8 cellular contexts compared by ENCODE assay signal in genomic region chr7:70654146-70654545, GRCh38.
"Had no signal": no experiment of that assay in that cellular context is flagged by ENCODE, and none has a peak within 500 bp of the region (broad histone marks: within the 10 kb centered on the region; RNA-seq: fewer than 3 reads in every experiment).

No MANE protein-coding gene starts in this region.

- H3K4me2 ChIP-seq: KMS-11 had no signal

- ATAC-seq: HepG2 had no signal

- H3K4me3 Mint-ChIP-seq: IgD-negative memory B cell had no signal

- H3K36me3 Mint-ChIP-seq: IgD-negative memory B cell had no signal

- FAIRE-seq: HepG2, HTR-8/SVneo had no signal

- H3K9ac ChIP-seq: KMS-11 had no signal

- H3K27me3 Mint-ChIP-seq: IgD-negative memory B cell had no signal

- DNase-seq: IMR-90, KBM-7, KG1 had no signal

- H3K4me1 Mint-ChIP-seq: IgD-negative memory B cell had no signal

- H3K27ac ChIP-seq: HL-60, KMS-11 had no signal

- H3K27ac Mint-ChIP-seq: IgD-negative memory B cell had no signal
